18 cellular contexts compared by ENCODE assay signal in the genomic region with DNA sequence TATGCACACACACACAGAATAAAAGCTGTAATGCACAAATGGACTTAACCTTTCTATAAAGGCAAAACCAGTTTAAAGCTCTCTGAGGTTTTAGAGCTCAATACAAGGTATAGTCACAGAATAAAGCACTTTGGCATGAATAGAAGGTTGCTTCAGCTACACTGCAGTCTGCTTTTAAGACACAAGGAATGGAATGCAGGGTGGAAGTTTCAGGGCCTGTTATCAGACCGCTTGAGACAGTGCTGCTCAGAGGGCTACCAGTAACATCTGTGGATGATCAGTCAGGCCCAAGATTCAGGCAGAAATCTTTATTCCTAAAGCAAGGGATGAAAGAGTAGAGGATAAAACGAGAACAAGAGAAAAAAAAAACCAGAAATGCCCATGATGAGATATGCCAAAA. TPM values are rescaled to one million over a fixed set of nuclear protein-coding genes. Genes with fewer than 3 reads are reported as not detected.
DNase-seq lines count a peak whose midpoint lies in the region; ATAC-seq and TF ChIP-seq lines count a peak whose summit lies in the region.
"Had no signal": no experiment of that assay in that cellular context is flagged by ENCODE, and none has a peak within 500 bp of the region (broad histone marks: within the 10 kb centered on the region; RNA-seq: fewer than 3 reads in every experiment).

No MANE protein-coding gene starts in this region.

- DNase-seq in AG08395 (ENCODE audit: low spot score) (peak; percentile 45), mesothelial cell of epicardium (ENCODE audit: low spot score in 2 of 2, unreplicated experiment in 2 of 2) (no peak), NCI-H1417 (lab: John Stamatoyannopoulos, UW) (no peak), prostate gland (ENCODE audit: low spot score) (no peak)
- no peak for DNase-seq in CD8-positive, alpha-beta memory T cell
- no peak for DNase-seq in activated naive CD8-positive, alpha-beta T cell treated with anti-CD3 and anti-CD28 coated beads, Interleukin-2, amount 50 U/mL, for 24 hours
- DNase-seq: adrenal gland, C1 segment of cervical spinal cord, dermis blood vessel endothelial cell, foreskin keratinocyte, midbrain, NCI-H524, RPMI8226, T-helper 9 cell, uterus had no signal

- no peak for TF ChIP-seq POLR2A in prostate gland (IDR thresholded peaks at IDR 0.05)

- no peak overlapping the region for H3K27ac ChIP-seq in CD8-positive, alpha-beta memory T cell (ENCODE audit: low read depth, low read length)
- H3K27ac ChIP-seq in prostate gland: no peak overlapping the region
- H3K27ac ChIP-seq: adrenal gland, foreskin keratinocyte had no signal

- H3K4me1 ChIP-seq in CD8-positive, alpha-beta memory T cell (ENCODE audit: insufficient read depth, low read length): peaks cover 57% of the 10 kb centered on the region
- peaks cover 4% of the 10 kb centered on the region for H3K4me1 ChIP-seq in prostate gland (replicated peaks)
- H3K4me1 ChIP-seq: adrenal gland, foreskin keratinocyte had no signal

- no peaks in the 10 kb centered on the region for H3K9me3 Mint-ChIP-seq in CD8-positive, alpha-beta memory T cell
- peaks cover 4% of the 10 kb centered on the region for H3K9me3 Mint-ChIP-seq in activated naive CD8-positive, alpha-beta T cell treated with anti-CD3 and anti-CD28 coated beads, Interleukin-2, amount 50 U/mL, for 24 hours
- no peaks in the 10 kb centered on the region for H3K9me3 Mint-ChIP-seq in mesothelial cell of epicardium

- POLR2A ChIA-PET in CD8-positive, alpha-beta memory T cell (lab: Charles Lee): no interaction called here

- H3K36me3 Mint-ChIP-seq in CD8-positive, alpha-beta memory T cell: peaks cover 38 to 91% (median 48%) of the 10 kb centered on the region in 3 donors
- H3K36me3 Mint-ChIP-seq in activated naive CD8-positive, alpha-beta T cell treated with anti-CD3 and anti-CD28 coated beads, Interleukin-2, amount 50 U/mL, for 24 hours (ENCODE audit: low read depth): peaks cover 83% of the 10 kb centered on the region
- H3K36me3 Mint-ChIP-seq in mesothelial cell of epicardium: no peaks in the 10 kb centered on the region

- peak overlapping the region; percentile 66 to 90 (median 81) for H3K27ac Mint-ChIP-seq in CD8-positive, alpha-beta memory T cell
- peak overlapping the region; percentile 47 for H3K27ac Mint-ChIP-seq in activated naive CD8-positive, alpha-beta T cell treated with anti-CD3 and anti-CD28 coated beads, Interleukin-2, amount 50 U/mL, for 24 hours
- H3K27ac Mint-ChIP-seq in mesothelial cell of epicardium: peak overlapping the region; percentile 11

- H3K4me1 Mint-ChIP-seq in CD8-positive, alpha-beta memory T cell: peaks cover 76 to 94% (median 80%) of the 10 kb centered on the region in 3 donors
- H3K4me1 Mint-ChIP-seq in activated naive CD8-positive, alpha-beta T cell treated with anti-CD3 and anti-CD28 coated beads, Interleukin-2, amount 50 U/mL, for 24 hours: peaks cover 71% of the 10 kb centered on the region
- H3K4me1 Mint-ChIP-seq in mesothelial cell of epicardium: peaks cover 8% of the 10 kb centered on the region

- intact Hi-C loops in prostate gland (cut with DNase I): no loop called here

- ATAC-seq in activated naive CD8-positive, alpha-beta T cell treated with anti-CD3 and anti-CD28 coated beads, Interleukin-2, amount 50 U/mL, for 24 hours: no peak
- ATAC-seq in GM19463 (IDR thresholded peaks at IDR 0.05; ENCODE audit: unreplicated experiment) (no peak), HG02588 (IDR thresholded peaks at IDR 0.05; ENCODE audit: unreplicated experiment) (no peak)
- ATAC-seq: foreskin keratinocyte, K562 had no signal

- no peaks in the 10 kb centered on the region for H3K27me3 Mint-ChIP-seq in CD8-positive, alpha-beta memory T cell
- no peaks in the 10 kb centered on the region for H3K27me3 Mint-ChIP-seq in activated naive CD8-positive, alpha-beta T cell treated with anti-CD3 and anti-CD28 coated beads, Interleukin-2, amount 50 U/mL, for 24 hours
- H3K27me3 Mint-ChIP-seq in mesothelial cell of epicardium (ENCODE audit: low read depth): peaks cover 5% of the 10 kb centered on the region

- H3K27me3 ChIP-seq in CD8-positive, alpha-beta memory T cell (ENCODE audit: insufficient read depth, low read length, poor library complexity, severe bottlenecking): no peaks in the 10 kb centered on the region
- H3K27me3 ChIP-seq in prostate gland (replicated peaks; ENCODE audit: insufficient read depth): no peaks in the 10 kb centered on the region
- H3K27me3 ChIP-seq: adrenal gland, foreskin keratinocyte, uterus had no signal

- TF ChIP-seq CTCF in mesothelial cell of epicardium (IDR thresholded peaks at IDR 0.05; ENCODE audit: unreplicated experiment) (no peak), prostate gland (IDR thresholded peaks at IDR 0.05) (no peak)

- H3K4me3 Mint-ChIP-seq in CD8-positive, alpha-beta memory T cell: peak overlapping the region in 2 of 7 donors; percentile 38 to 55
- H3K4me3 Mint-ChIP-seq in activated naive CD8-positive, alpha-beta T cell treated with anti-CD3 and anti-CD28 coated beads, Interleukin-2, amount 50 U/mL, for 24 hours: no peak overlapping the region
- no peak overlapping the region for H3K4me3 Mint-ChIP-seq in mesothelial cell of epicardium

- peaks cover 52% of the 10 kb centered on the region for H3K36me3 ChIP-seq in CD8-positive, alpha-beta memory T cell (ENCODE audit: insufficient read depth, low read length)
- no peaks in the 10 kb centered on the region for H3K36me3 ChIP-seq in prostate gland
- H3K36me3 ChIP-seq: uterus had no signal

- no peak overlapping the region for H3K4me3 ChIP-seq in CD8-positive, alpha-beta memory T cell (ENCODE audit: low read length)
- no peak overlapping the region for H3K4me3 ChIP-seq in prostate gland
- H3K4me3 ChIP-seq: adrenal gland, K562, uterus had no signal

- CTCF ChIA-PET in CD8-positive, alpha-beta memory T cell (lab: Charles Lee): interaction anchor here (1.1 to 1.4 kb wide), 2 partner anchors 19 to 20 kb away, joined by 3 read pairs; no protein-coding TSS in a partner anchor

- H3K9me3 ChIP-seq in CD8-positive, alpha-beta memory T cell (ENCODE audit: low read length): no peaks in the 10 kb centered on the region
- H3K9me3 ChIP-seq in prostate gland: no peaks in the 10 kb centered on the region
- H3K9me3 ChIP-seq: adrenal gland, uterus had no signal

- 71% methylated on average over 2 of the region's 2 CpGs for WGBS in prostate gland

RNA-seq across cellular contexts. Expression of a gene that starts 46.7 kb away (rescaled TPM):
- 100 to 1,000 TPM; 510 to 534 TPM for total RNA-seq in CD8-positive, alpha-beta memory T cell
- polyA plus RNA-seq in CD8-positive, alpha-beta memory T cell: 338 TPM
- total RNA-seq in mesothelial cell of epicardium (1.7 to 2.9 TPM (median 1.9 TPM) in 3 replicates), prostate gland (100 to 1,000 TPM; 166 to 203 TPM)

Comparison
In these comparisons a context has a peak if more than half of its experiments do, and no peak if none do; other contexts are left out.
1. H3K27ac Mint-ChIP-seq: peak in every context shown above with its lines; median percentile 81 in CD8-positive, alpha-beta memory T cell; 47 in activated naive CD8-positive, alpha-beta T cell treated with anti-CD3 and anti-CD28 coated beads, Interleukin-2, amount 50 U/mL, for 24 hours; 11 in mesothelial cell of epicardium.
2. RNA of a gene that starts 46.7 kb away (total RNA-seq): 510 to 534 TPM in CD8-positive, alpha-beta memory T cell and 166 to 203 TPM in prostate gland; 1.7 to 2.9 TPM in mesothelial cell of epicardium; every median in the first group is over 10 times any median in the second.